Comparison of ENCODE assay signal across 8 cellular contexts in genomic region chr7:139777948-139778841, GRCh38. TPM values are rescaled to one million over a fixed set of nuclear protein-coding genes. Genes with fewer than 3 reads are reported as not detected.
DNase-seq lines count a peak whose midpoint lies in the region; ATAC-seq, FAIRE-seq and TF ChIP-seq lines count a peak whose summit lies in the region.

HIPK2 (minus strand) TSS chr7:139777998; CDS start chr7:139777623, 375 bp downstream.

- no peaks in the 10 kb centered on the region for H3K9me3 ChIP-seq in A549
- no peaks in the 10 kb centered on the region for H3K9me3 ChIP-seq in liver (ENCODE audit: control insufficient read depth in 4 of 4, low read length in 3 of 4)

- H3K9ac ChIP-seq in liver (ENCODE audit: low read depth in 1 of 2, low read length in 2 of 2): peak within 1 kb of the TSS; percentile 88 to 97

- TF ChIP-seq CTCF in A549 (IDR thresholded peaks at IDR 0.05) (no peak), liver (IDR thresholded peaks at IDR 0.05; ENCODE audit: low read depth, low read length, missing input control) (no peak)

- H3K4me3 ChIP-seq in A549 (peak within 1 kb of the TSS; percentile 99), liver (ENCODE audit: low read depth in 1 of 3, low read length in 3 of 3) (peak within 1 kb of the TSS; percentile 80 to 93 (median 87))

- TF ChIP-seq RAD21 in A549 (conservative IDR thresholded peaks at IDR 0.05 in 1 of 2, IDR thresholded peaks at IDR 0.05 in 1 of 2) (no peak; a peak in 2 of 5 replicates), liver (IDR thresholded peaks at IDR 0.05) (peak in 1 of 2 donors; percentile 5)

- H3K27me3 ChIP-seq in liver (ENCODE audit: control insufficient read depth in 4 of 4, insufficient read depth in 4 of 4, low read length in 3 of 4): no peaks in the 10 kb centered on the region

- H3K4me1 ChIP-seq in A549: peaks cover 31% of the 10 kb centered on the region
- peaks cover 0 to 39% (median 27%) of the 10 kb centered on the region in 4 donors for H3K4me1 ChIP-seq in liver (ENCODE audit: control insufficient read depth in 4 of 4, insufficient read depth in 4 of 4, low read length in 3 of 4)

- ATAC-seq in A549 (peak; percentile 72 to 76), GM18517 (IDR thresholded peaks at IDR 0.05; ENCODE audit: unreplicated experiment) (peak; percentile 61), HG03064 (IDR thresholded peaks at IDR 0.05; ENCODE audit: low read depth, unreplicated experiment) (peak; percentile 62)

- 2% methylated on average over 40 of the region's 96 CpGs for WGBS in A549 (ENCODE audit: missing lambda C conversion rate)
- 3% methylated on average over 96 of the region's 96 CpGs for WGBS in liver

- peak; percentile 24 for TF ChIP-seq POLR2A in A549 (IDR thresholded peaks at IDR 0.05; ENCODE audit: low read length)

- CTCF ChIA-PET in A549 (lab: Yijun Ruan, JAX): interaction anchor here (0.9 to 5.7 kb wide), 7 partner anchors 32 to 227 kb away, joined by 3 to 35 read pairs (median 4); no protein-coding TSS in a partner anchor

- no peaks in the 10 kb centered on the region for H3K36me3 ChIP-seq in liver (ENCODE audit: control insufficient read depth in 4 of 4, insufficient read depth in 3 of 4, low read depth in 1 of 4, low read length in 3 of 4)

- H3K27ac ChIP-seq in A549 (peak within 1 kb of the TSS; percentile 97 to 100), liver (ENCODE audit: low read depth in 1 of 2, low read length in 2 of 2) (peak within 1 kb of the TSS; percentile 90 to 95)

- POLR2A ChIA-PET in A549 (lab: Yijun Ruan, JAX): interaction anchor here (0.6 to 2.0 kb wide), 3 partner anchors 22 to 132 kb away, joined by 4 to 5 read pairs (median 4); no protein-coding TSS in a partner anchor

- H3K4me2 ChIP-seq in A549: peak within 1 kb of the TSS; percentile 96

- DNase-seq in A549 (ENCODE audit: low read depth in 1 of 2, low spot score in 1 of 2) (peak; percentile 65 to 76), NCI-H345 treated with DMSO at 0.1 percent for 48 hours (lab: John Stamatoyannopoulos, UW; ENCODE audit: unreplicated experiment) (peak; percentile 25), dermis microvascular lymphatic vessel endothelial cell (ENCODE audit: low read depth in 2 of 2) (peak; percentile 35 to 80)
- peak; percentile 69 to 73 for DNase-seq in activated CD4-positive, alpha-beta T cell treated with anti-CD3 and anti-CD28 coated beads, Interleukin-2, amount 50 U/mL, for 4 hours
- DNase-seq in stimulated activated CD4-positive, alpha-beta T cell treated with anti-CD3 and anti-CD28 coated beads, Interleukin-4, amount 100 ng/mL, for 1 hour: peak; percentile 76

- TF ChIP-seq EP300 in A549 (IDR thresholded peaks at IDR 0.05): no peak

- FAIRE-seq in A549 (lab: Jason Lieb, UNC): no peak

TF ChIP-seq in A549, 52 proteins besides CTCF, POLR2A, EP300 and RAD21 (continues in another document):
- TF ChIP-seq JUN (IDR thresholded peaks at IDR 0.05): peak in 1 of 2 experiments; percentile 39; a peak in 2 of 5 replicates
- TF ChIP-seq RNF2 (IDR thresholded peaks at IDR 0.05; ENCODE audit: borderline replicate concordance, low read depth): 0 out of 2 replicates have a peak, but pooled peaks have one; percentile 44
- TF ChIP-seq EHF (CRISPR knock-in tag; IDR thresholded peaks at IDR 0.05): no peak
- TF ChIP-seq PHF8 (IDR thresholded peaks at IDR 0.05; ENCODE audit: borderline replicate concordance, low read depth): peak; percentile 31; the same call in 1 of the 2 replicates
- TF ChIP-seq ZNF302 (CRISPR knock-in tag; IDR thresholded peaks at IDR 0.05): no peak
- TF ChIP-seq BCL3 (IDR thresholded peaks at IDR 0.05): no peak
- TF ChIP-seq, protein P1, sequence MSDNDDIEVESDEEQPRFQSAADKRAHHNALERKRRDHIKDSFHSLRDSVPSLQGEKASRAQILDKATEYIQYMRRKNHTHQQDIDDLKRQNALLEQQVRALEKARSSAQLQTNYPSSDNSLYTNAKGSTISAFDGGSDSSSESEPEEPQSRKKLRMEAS (IDR thresholded peaks at IDR 0.05): peak; percentile 85
- TF ChIP-seq SREBF2 (IDR thresholded peaks at IDR 0.05): no peak
- no peak for TF ChIP-seq ZC3H11A (IDR thresholded peaks at IDR 0.05)

TF ChIP-seq in liver, 16 proteins besides CTCF, POLR2A, EP300 and RAD21:
- no peak for TF ChIP-seq FOXA1 (IDR thresholded peaks at IDR 0.05)
- no peak for TF ChIP-seq EGR1 (IDR thresholded peaks at IDR 0.05; ENCODE audit: low read depth in 2 of 2)
- TF ChIP-seq NR2F2 (IDR thresholded peaks at IDR 0.05): no peak
- no peak for TF ChIP-seq JUND (IDR thresholded peaks at IDR 0.05)
- TF ChIP-seq FOXA2 (IDR thresholded peaks at IDR 0.05): no peak
- no peak for TF ChIP-seq GABPA (IDR thresholded peaks at IDR 0.05 in 1 of 2, conservative IDR thresholded peaks at IDR 0.05 in 1 of 2)
- TF ChIP-seq SP1 (IDR thresholded peaks at IDR 0.05): no peak

RNA-seq across cellular contexts. Expression of gene HIPK2, which starts in this region (rescaled TPM):
- polyA plus RNA-seq in A549 (2011; rRNA removed) (12.1 and 16.3 TPM in 2 replicates), A549 (2017; fragmentation: RNase III; extraction: RNeasy Plus Mini Kit Qiagen cat#74134 plus additional on column Dnase treatment) (10.5 to 13.1 TPM (median 11.3 TPM) in 3 replicates), liver (10 to 100 TPM; 15.1 to 18.1 TPM)
- polyA plus RNA-seq in A549 (2012; cell fraction: cytosol; rRNA removed): 10.1 and 13.5 TPM in 2 replicates
- polyA plus RNA-seq in A549 (2012; cell fraction: nucleus; rRNA removed): 9.9 and 11.2 TPM in 2 replicates
- 32.7 and 34.1 TPM in 2 replicates for polyA minus RNA-seq in A549 (2011; rRNA and poly(A)+ RNA removed)
- total RNA-seq in dermis microvascular lymphatic vessel endothelial cell (5.9 and 11.1 TPM in 2 replicates), liver (10 to 100 TPM; 13.1 to 48.8 TPM)

Comparison
In these comparisons a context has a peak if more than half of its experiments do, and no peak if none do; other contexts are left out.
1. Peak in every context shown above with its lines: DNase-seq, ATAC-seq, H3K4me3 ChIP-seq and H3K27ac ChIP-seq.
2. DNase-seq: peak in every context shown above with its lines; median percentile 76 in stimulated activated CD4-positive, alpha-beta T cell treated with anti-CD3 and anti-CD28 coated beads, Interleukin-4, amount 100 ng/mL, for 1 hour; 71 in activated CD4-positive, alpha-beta T cell treated with anti-CD3 and anti-CD28 coated beads, Interleukin-2, amount 50 U/mL, for 4 hours; 70 in A549; 58 in dermis microvascular lymphatic vessel endothelial cell; 25 in NCI-H345 treated with DMSO at 0.1 percent for 48 hours.